In genomic region chr1:34948739-34949138, GRCh38 we compare ENCODE assay signal across 3 cellular contexts. TPM values are rescaled to one million over a fixed set of nuclear protein-coding genes. Genes with fewer than 3 reads are reported as not detected.
"Had no signal": no experiment of that assay in that cellular context is flagged by ENCODE, and none has a peak within 500 bp of the region (broad histone marks: within the 10 kb centered on the region; RNA-seq: fewer than 3 reads in every experiment).

No MANE protein-coding gene starts in this region.

RNA-seq across cellular contexts. Expression of gene DLGAP3, which starts 19.3 kb away (rescaled TPM):
- total RNA-seq: osteoblast, skeletal muscle tissue, smooth muscle cell had no signal
- polyA plus RNA-seq: smooth muscle cell had no signal
